8 cellular contexts compared by ENCODE assay signal in genomic region chr12:51642286-51642685, GRCh38.
"Had no signal": no experiment of that assay in that cellular context is flagged by ENCODE, and none has a peak within 500 bp of the region (broad histone marks: within the 10 kb centered on the region; RNA-seq: fewer than 3 reads in every experiment).

No MANE protein-coding gene starts in this region.

- H3K4me3 ChIP-seq: GM23248, GM23338, HAP-1 had no signal

- H3K36me3 ChIP-seq: HAP-1 had no signal

- H3K4me2 ChIP-seq: GM23338 had no signal

- H3K4me1 Mint-ChIP-seq: H9 had no signal

- H3K4me3 Mint-ChIP-seq: GM23338, H9, HFFc6 had no signal

- ATAC-seq: GM23338, HCT116 had no signal

- H2AFZ ChIP-seq: GM23248, GM23338 had no signal

- H3K27ac Mint-ChIP-seq: GM23338, H9, HFFc6 had no signal

- H3K4me1 ChIP-seq: HAP-1 had no signal

- H3K9ac ChIP-seq: GM23248 had no signal

- H3K27ac ChIP-seq: GM23248 had no signal

- DNase-seq: GM23248, GOT3, H9, HCEC 1CT, HFFc6 had no signal

- H3K9me3 ChIP-seq: HAP-1 had no signal
